27 cellular contexts compared by ENCODE assay signal in the genomic region with DNA sequence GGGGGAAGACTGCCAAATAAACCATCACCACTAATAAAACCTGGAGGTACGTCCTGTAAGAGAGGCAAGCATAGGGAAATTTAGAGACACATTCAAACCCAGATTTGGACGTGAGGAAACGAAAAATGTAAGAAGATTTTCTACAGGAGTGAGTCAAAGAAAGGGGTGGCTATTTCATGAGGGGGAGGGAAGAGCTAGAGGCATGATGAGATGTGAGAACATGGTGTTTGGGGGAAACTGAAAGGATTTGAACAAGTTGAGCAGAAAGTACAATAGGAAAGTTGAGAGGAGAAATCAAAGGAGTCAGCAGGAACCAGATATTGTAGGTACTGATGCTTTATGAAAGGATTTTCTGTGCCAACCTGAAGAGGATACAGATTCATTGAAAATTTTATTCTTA.
"Had no signal": no experiment of that assay in that cellular context is flagged by ENCODE, and none has a peak within 500 bp of the region (broad histone marks: within the 10 kb centered on the region; RNA-seq: fewer than 3 reads in every experiment).

No MANE protein-coding gene starts in this region.

- H3K36me3 ChIP-seq: left lung, lower lobe of right lung, ovary, right atrium auricular region, stomach, thyroid gland, transverse colon, upper lobe of left lung, vagina had no signal

- H3K27ac Mint-ChIP-seq: immature natural killer cell; mesothelial cell of epicardium; naive B cell; natural killer cell; progenitor cell of endocrine pancreas; stimulated activated naive B cell treated with anti-CD40 and anti-IgM and Interleukin-4, amounts not matched to agents 10 μg/mL and 1 μg/mL and 100 μg/mL, for 72 hours had no signal

- ATAC-seq: left colon; left lung; lower lobe of right lung; natural killer cell; sciatic nerve; stimulated activated naive B cell treated with anti-CD40 and anti-IgM and Interleukin-4, amounts not matched to agents 10 μg/mL and 1 μg/mL and 100 μg/mL, for 72 hours; stimulated activated naive CD8-positive, alpha-beta T cell treated with anti-CD3 and anti-CD28 coated beads, Interleukin-15, Interleukin-2, amounts not matched to agents 100 U/mL and 50 U/mL, for 24 hours had no signal

- H3K4me3 ChIP-seq: left lung, lower lobe of right lung, ovary, right atrium auricular region, skin epidermis, stomach, testis, thyroid gland, transverse colon, upper lobe of left lung, vagina had no signal

- DNase-seq: immature natural killer cell; kidney; left colon; left lung; lower lobe of right lung; mammary epithelial cell; mesenchymal stem cell; naive B cell; natural killer cell; ovary; stimulated activated CD4-positive, alpha-beta T cell treated with anti-CD3 and anti-CD28 coated beads, Interleukin-12 subunit alpha, Interleukin-12 subunit beta, amount 100 ng/mL, for 4 hours; stimulated activated CD4-positive, alpha-beta T cell treated with anti-CD3 and anti-CD28 coated beads, Interleukin-15, amount 100 ng/mL, for 24 hours; stimulated activated CD4-positive, alpha-beta T cell treated with anti-CD3 and anti-CD28 coated beads, Interleukin-2, amount 100 ng/mL, for 24 hours; stimulated activated CD4-positive, alpha-beta T cell treated with anti-CD3 and anti-CD28 coated beads, Interleukin-4, amount 100 ng/mL, for 1 hour; stimulated activated naive B cell treated with anti-CD40 and anti-IgM and Interleukin-4, amounts not matched to agents 10 μg/mL and 1 μg/mL and 100 μg/mL, for 72 hours; stimulated activated naive CD8-positive, alpha-beta T cell treated with anti-CD3 and anti-CD28 coated beads, Interleukin-15, Interleukin-2, amounts not matched to agents 100 U/mL and 50 U/mL, for 24 hours; stomach; testis; thyroid gland; transverse colon; upper lobe of left lung had no signal

- H3K4me3 Mint-ChIP-seq: immature natural killer cell; mesothelial cell of epicardium; natural killer cell; stimulated activated naive B cell treated with anti-CD40 and anti-IgM and Interleukin-4, amounts not matched to agents 10 μg/mL and 1 μg/mL and 100 μg/mL, for 72 hours had no signal

- H3K9me3 ChIP-seq: left lung, lower lobe of right lung, ovary, right atrium auricular region, stomach, testis, thyroid gland, transverse colon, upper lobe of left lung, vagina had no signal

- H3K4me1 ChIP-seq: left lung, lower lobe of right lung, right atrium auricular region, stomach, testis, transverse colon, upper lobe of left lung, vagina had no signal

- H3K36me3 Mint-ChIP-seq: immature natural killer cell; mesothelial cell of epicardium; naive B cell; natural killer cell; stimulated activated naive B cell treated with anti-CD40 and anti-IgM and Interleukin-4, amounts not matched to agents 10 μg/mL and 1 μg/mL and 100 μg/mL, for 72 hours had no signal

- H3K27me3 Mint-ChIP-seq: naive B cell; stimulated activated naive B cell treated with anti-CD40 and anti-IgM and Interleukin-4, amounts not matched to agents 10 μg/mL and 1 μg/mL and 100 μg/mL, for 72 hours had no signal

- H3K4me1 Mint-ChIP-seq: immature natural killer cell; mesothelial cell of epicardium; naive B cell; natural killer cell; stimulated activated naive B cell treated with anti-CD40 and anti-IgM and Interleukin-4, amounts not matched to agents 10 μg/mL and 1 μg/mL and 100 μg/mL, for 72 hours had no signal

- H3K9me3 Mint-ChIP-seq: mesothelial cell of epicardium had no signal

- H3K27me3 ChIP-seq: left lung, ovary, right atrium auricular region, stomach, testis, thyroid gland, transverse colon, upper lobe of left lung, vagina had no signal

- H3K27ac ChIP-seq: left lung, lower lobe of right lung, ovary, right atrium auricular region, skin epidermis, stomach, testis, thyroid gland, transverse colon, upper lobe of left lung, vagina had no signal
